10 cellular contexts compared by ENCODE assay signal in the genomic region with DNA sequence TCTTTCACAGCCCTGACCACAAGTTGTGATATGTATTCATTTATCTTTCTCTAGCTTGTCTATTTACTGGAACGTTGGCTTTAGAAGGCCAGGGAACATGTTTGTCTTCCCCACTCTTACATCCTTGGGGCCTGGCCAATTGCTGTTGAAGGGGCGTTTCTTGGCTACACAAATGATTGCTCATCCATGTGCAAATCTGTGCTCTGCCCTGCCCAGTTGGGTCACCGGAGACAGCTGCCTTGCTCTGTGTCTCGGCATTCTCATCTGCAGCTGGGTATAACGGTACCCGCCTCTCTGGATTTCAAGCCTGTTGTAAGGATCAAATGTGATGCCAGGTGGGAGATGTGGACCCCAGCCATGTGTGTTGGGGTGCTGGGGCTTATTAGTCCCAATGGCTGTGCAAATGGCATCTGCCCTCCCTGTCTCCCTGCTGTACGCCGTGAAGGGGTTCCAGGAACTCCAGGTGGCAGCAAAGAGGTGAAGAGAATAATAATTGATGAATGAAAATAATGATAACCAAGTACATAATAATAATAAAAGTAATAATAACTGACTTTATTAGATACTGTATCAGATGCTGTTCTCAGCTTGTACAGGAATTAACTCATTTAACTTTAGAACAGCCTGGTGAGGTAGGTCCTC. TPM values are rescaled to one million over a fixed set of nuclear protein-coding genes. Genes with fewer than 3 reads are reported as not detected.
A peak's percentile ranks its signal among the peaks of the same experiment; 100 is the strongest.
DNase-seq lines count a peak whose midpoint lies in the region; ATAC-seq, FAIRE-seq and TF ChIP-seq lines count a peak whose summit lies in the region.
"Had no signal": no experiment of that assay in that cellular context is flagged by ENCODE, and none has a peak within 500 bp of the region (broad histone marks: within the 10 kb centered on the region; RNA-seq: fewer than 3 reads in every experiment).

No MANE protein-coding gene starts in this region.

- peaks cover 24% of the 10 kb centered on the region for H3K4me1 Mint-ChIP-seq in nephron
- peaks cover 1% of the 10 kb centered on the region for H3K4me1 Mint-ChIP-seq in progenitor cell of endocrine pancreas (ENCODE audit: low read depth)

- H3K4me3 ChIP-seq in AG10803 (ENCODE audit: low read length), result no peak overlapping the region
- H3K4me3 ChIP-seq in epithelial cell of esophagus (ENCODE audit: low read length), result no peak overlapping the region
- no peak overlapping the region for H3K4me3 ChIP-seq in HAP-1

- no peak for ATAC-seq in GM19351 (IDR thresholded peaks at IDR 0.05; ENCODE audit: unreplicated experiment)

- in situ Hi-C loops in HAP-1 (cut with MboI; ENCODE audit: low sequenced_read_pairs), result no loop called here

- H3K27me3 Mint-ChIP-seq in nephron (ENCODE audit: low read depth) (peaks cover 58% of the 10 kb centered on the region), progenitor cell of endocrine pancreas (peaks cover 75% of the 10 kb centered on the region)

- no peak for FAIRE-seq in D721Med (lab: Jason Lieb, UNC)

- H3K4me3 Mint-ChIP-seq in nephron, result no peak overlapping the region
- no peak overlapping the region for H3K4me3 Mint-ChIP-seq in progenitor cell of endocrine pancreas (ENCODE audit: low read depth)

- H3K9me3 ChIP-seq in HAP-1, result no peaks in the 10 kb centered on the region

- H3K27me3 ChIP-seq in HAP-1 (ENCODE audit: low read depth), result peaks cover 8% of the 10 kb centered on the region; the same call in 1 of the 2 replicates

- H3K36me3 Mint-ChIP-seq in nephron (ENCODE audit: low read depth) (no peaks in the 10 kb centered on the region), progenitor cell of endocrine pancreas (ENCODE audit: insufficient read depth) (no peaks in the 10 kb centered on the region)

- no peaks in the 10 kb centered on the region for H3K4me1 ChIP-seq in HAP-1

- 0 out of 2 replicates have a peak, but pooled peaks have one; percentile 1 for TF ChIP-seq CTCF in AG10803 (conservative IDR thresholded peaks at IDR 0.05; ENCODE audit: low read length)
- TF ChIP-seq CTCF in epithelial cell of esophagus (IDR thresholded peaks at IDR 0.05; ENCODE audit: insufficient read depth, low read depth, low read length, missing control alignments), result peak; percentile 25
- no peak for TF ChIP-seq CTCF in nephron (IDR thresholded peaks at IDR 0.05; ENCODE audit: unreplicated experiment in 3 of 3)
- no peak for TF ChIP-seq CTCF in progenitor cell of endocrine pancreas (IDR thresholded peaks at IDR 0.05; ENCODE audit: unreplicated experiment)
- TF ChIP-seq CTCF in D721Med (IDR thresholded peaks at IDR 0.05; ENCODE audit: insufficient read depth, missing control alignments), result no peak

- no peaks in the 10 kb centered on the region for H3K36me3 ChIP-seq in HAP-1 (replicated peaks)

- H3K9me3 Mint-ChIP-seq in nephron (no peaks in the 10 kb centered on the region), progenitor cell of endocrine pancreas (ENCODE audit: low read depth) (no peaks in the 10 kb centered on the region)
- H3K9me3 Mint-ChIP-seq: activated T-helper 2 cell treated with anti-CD3 and anti-CD28 coated beads, Interferon-gamma antibody, Interleukin-2, Interleukin-4, amounts not matched to agents 10 μg/mL and 5 μg/mL and 100 μg/mL, durations not matched to agents 14 hours and 24 hours and 36 hours had no signal

- DNase-seq in AG10803 (ENCODE audit: low read depth), result peak; percentile 85
- peak; percentile 46 for DNase-seq in NCI-H2196 (lab: John Stamatoyannopoulos, UW; ENCODE audit: unreplicated experiment)
- peak; percentile 60 for DNase-seq in epithelial cell of esophagus (ENCODE audit: low read depth)
- DNase-seq in HAP-1 (ENCODE audit: low spot score in 2 of 2), result no peak
- no peak for DNase-seq in progenitor cell of endocrine pancreas (ENCODE audit: low spot score, unreplicated experiment)
- no peak for DNase-seq in D721Med (ENCODE audit: insufficient read length, low spot score)
- DNase-seq: stimulated activated CD4-positive, alpha-beta T cell treated with anti-CD3 and anti-CD28 coated beads, Interleukin-4, amount 100 ng/mL, for 4 hours had no signal

- H3K27ac Mint-ChIP-seq in nephron, result peak overlapping the region; percentile 2 to 59 (median 38)
- no peak overlapping the region for H3K27ac Mint-ChIP-seq in progenitor cell of endocrine pancreas
- H3K27ac Mint-ChIP-seq: activated T-helper 2 cell treated with anti-CD3 and anti-CD28 coated beads, Interferon-gamma antibody, Interleukin-2, Interleukin-4, amounts not matched to agents 10 μg/mL and 5 μg/mL and 100 μg/mL, durations not matched to agents 14 hours and 24 hours and 36 hours had no signal

RNA-seq across cellular contexts. Expression of a gene that starts 24.1 kb away (rescaled TPM):
- 113 and 124 TPM in 2 replicates for total RNA-seq in progenitor cell of endocrine pancreas

Comparison
In these comparisons a context has a peak if more than half of its experiments do, and no peak if none do; other contexts are left out.
1. DNase-seq: peak in AG10803 (single experiment), NCI-H2196 (single experiment) and epithelial cell of esophagus (single experiment); none in HAP-1 (0 of 2), progenitor cell of endocrine pancreas (single experiment) and D721Med (single experiment).
2. CTCF ChIP-seq: peak in AG10803 (single experiment) and epithelial cell of esophagus (single experiment); none in nephron (0 of 3), progenitor cell of endocrine pancreas (single experiment) and D721Med (single experiment).